Comparison of ENCODE assay signal across 1 cellular context in the genomic region with DNA sequence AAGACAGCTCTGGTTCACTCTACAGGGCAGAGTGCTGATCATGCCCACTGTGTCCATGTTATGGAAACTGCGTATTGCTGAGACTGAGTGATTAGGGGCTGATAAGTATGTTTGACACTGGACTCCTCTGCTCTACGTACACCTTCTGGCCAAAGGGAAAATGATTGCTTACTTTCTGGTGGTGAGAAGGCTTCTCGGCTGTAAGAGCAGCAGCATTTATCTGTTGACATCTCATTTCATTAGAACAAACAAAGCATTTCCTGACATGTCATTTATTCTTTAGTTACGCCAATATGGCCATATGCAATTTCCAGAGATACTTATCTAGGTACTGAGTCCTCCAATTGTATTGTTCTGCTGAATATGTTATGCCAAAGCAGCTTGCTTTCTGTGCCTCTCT.
TF ChIP-seq lines count a peak whose summit lies in the region.

No MANE protein-coding gene starts in this region.

TF ChIP-seq in HepG2, 621 proteins besides CTCF, POLR2A, EP300 and RAD21 (continued from another document and continues in another):
- TF ChIP-seq, protein P1, sequence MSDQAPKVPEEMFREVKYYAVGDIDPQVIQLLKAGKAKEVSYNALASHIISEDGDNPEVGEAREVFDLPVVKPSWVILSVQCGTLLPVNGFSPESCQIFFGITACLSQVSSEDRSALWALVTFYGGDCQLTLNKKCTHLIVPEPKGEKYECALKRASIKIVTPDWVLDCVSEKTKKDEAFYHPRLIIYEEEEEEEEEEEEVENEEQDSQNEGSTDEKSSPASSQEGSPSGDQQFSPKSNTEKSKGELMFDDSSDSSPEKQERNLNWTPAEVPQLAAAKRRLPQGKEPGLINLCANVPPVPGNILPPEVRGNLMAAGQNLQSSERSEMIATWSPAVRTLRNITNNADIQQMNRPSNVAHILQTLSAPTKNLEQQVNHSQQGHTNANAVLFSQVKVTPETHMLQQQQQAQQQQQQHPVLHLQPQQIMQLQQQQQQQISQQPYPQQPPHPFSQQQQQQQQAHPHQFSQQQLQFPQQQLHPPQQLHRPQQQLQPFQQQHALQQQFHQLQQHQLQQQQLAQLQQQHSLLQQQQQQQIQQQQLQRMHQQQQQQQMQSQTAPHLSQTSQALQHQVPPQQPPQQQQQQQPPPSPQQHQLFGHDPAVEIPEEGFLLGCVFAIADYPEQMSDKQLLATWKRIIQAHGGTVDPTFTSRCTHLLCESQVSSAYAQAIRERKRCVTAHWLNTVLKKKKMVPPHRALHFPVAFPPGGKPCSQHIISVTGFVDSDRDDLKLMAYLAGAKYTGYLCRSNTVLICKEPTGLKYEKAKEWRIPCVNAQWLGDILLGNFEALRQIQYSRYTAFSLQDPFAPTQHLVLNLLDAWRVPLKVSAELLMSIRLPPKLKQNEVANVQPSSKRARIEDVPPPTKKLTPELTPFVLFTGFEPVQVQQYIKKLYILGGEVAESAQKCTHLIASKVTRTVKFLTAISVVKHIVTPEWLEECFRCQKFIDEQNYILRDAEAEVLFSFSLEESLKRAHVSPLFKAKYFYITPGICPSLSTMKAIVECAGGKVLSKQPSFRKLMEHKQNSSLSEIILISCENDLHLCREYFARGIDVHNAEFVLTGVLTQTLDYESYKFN (CRISPR knock-in tag; conservative IDR thresholded peaks at IDR 0.05), result peak; percentile 52
- TF ChIP-seq, protein P2, sequence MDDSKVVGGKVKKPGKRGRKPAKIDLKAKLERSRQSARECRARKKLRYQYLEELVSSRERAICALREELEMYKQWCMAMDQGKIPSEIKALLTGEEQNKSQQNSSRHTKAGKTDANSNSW (CRISPR knock-in tag; IDR thresholded peaks at IDR 0.05; ENCODE audit: borderline replicate concordance), result no peak
- TF ChIP-seq HMG20A (CRISPR knock-in tag; IDR thresholded peaks at IDR 0.05; ENCODE audit: borderline replicate concordance) (peak; percentile 43; the same call in 1 of the 2 replicates), ZNF878 (CRISPR knock-in tag; IDR thresholded peaks at IDR 0.05) (no peak), YEATS2 (CRISPR knock-in tag; IDR thresholded peaks at IDR 0.05; ENCODE audit: borderline replicate concordance) (no peak), ZNF446 (CRISPR knock-in tag; IDR thresholded peaks at IDR 0.05) (no peak), ZSCAN31 (CRISPR knock-in tag; IDR thresholded peaks at IDR 0.05; ENCODE audit: low read depth) (no peak), NRL (CRISPR knock-in tag; IDR thresholded peaks at IDR 0.05; ENCODE audit: borderline replicate concordance) (no peak), ZMYM4 (CRISPR knock-in tag; IDR thresholded peaks at IDR 0.05) (0 out of 2 replicates have a peak, but pooled peaks have one; percentile 3), EZH2 (conservative IDR thresholded peaks at IDR 0.05; ENCODE audit: low read depth, low read length) (no peak), SMAD3 (CRISPR knock-in tag; IDR thresholded peaks at IDR 0.05) (no peak), NFE2L1 (CRISPR knock-in tag; IDR thresholded peaks at IDR 0.05; ENCODE audit: borderline replicate concordance) (no peak), MTA3 (CRISPR knock-in tag; IDR thresholded peaks at IDR 0.05) (no peak), ZBTB1 (CRISPR knock-in tag; IDR thresholded peaks at IDR 0.05; ENCODE audit: borderline replicate concordance) (no peak), ZNF781 (CRISPR knock-in tag; IDR thresholded peaks at IDR 0.05; ENCODE audit: borderline replicate concordance, not compliant biosample characterization) (no peak), FOXA1 (IDR thresholded peaks at IDR 0.05) (no peak), FOXA1 (CRISPR knock-in tag; IDR thresholded peaks at IDR 0.05) (peak; percentile 45; the same call in 1 of the 2 replicates), SMARCE1 (IDR thresholded peaks at IDR 0.05; ENCODE audit: borderline replicate concordance) (no peak), ERF (CRISPR knock-in tag; IDR thresholded peaks at IDR 0.05) (no peak), KDM5B (CRISPR knock-in tag; IDR thresholded peaks at IDR 0.05; ENCODE audit: borderline replicate concordance) (no peak), ZNF891 (CRISPR knock-in tag; IDR thresholded peaks at IDR 0.05) (no peak), RARA (CRISPR knock-in tag; IDR thresholded peaks at IDR 0.05) (0 out of 2 replicates have a peak, but pooled peaks have one; percentile 34), HNRNPUL1 (IDR thresholded peaks at IDR 0.05; ENCODE audit: low read depth, low read length) (no peak), ZNF230 (CRISPR knock-in tag; IDR thresholded peaks at IDR 0.05) (no peak), EHMT2 (IDR thresholded peaks at IDR 0.05; ENCODE audit: borderline replicate concordance, low read depth, low read length) (no peak), ZNF589 (CRISPR knock-in tag; conservative IDR thresholded peaks at IDR 0.05) (no peak), ZNF83 (CRISPR knock-in tag; IDR thresholded peaks at IDR 0.05; ENCODE audit: borderline replicate concordance) (no peak)
- TF ChIP-seq, protein P3, sequence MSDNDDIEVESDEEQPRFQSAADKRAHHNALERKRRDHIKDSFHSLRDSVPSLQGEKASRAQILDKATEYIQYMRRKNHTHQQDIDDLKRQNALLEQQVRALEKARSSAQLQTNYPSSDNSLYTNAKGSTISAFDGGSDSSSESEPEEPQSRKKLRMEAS (IDR thresholded peaks at IDR 0.05), result no peak
- TF ChIP-seq, protein P4, sequence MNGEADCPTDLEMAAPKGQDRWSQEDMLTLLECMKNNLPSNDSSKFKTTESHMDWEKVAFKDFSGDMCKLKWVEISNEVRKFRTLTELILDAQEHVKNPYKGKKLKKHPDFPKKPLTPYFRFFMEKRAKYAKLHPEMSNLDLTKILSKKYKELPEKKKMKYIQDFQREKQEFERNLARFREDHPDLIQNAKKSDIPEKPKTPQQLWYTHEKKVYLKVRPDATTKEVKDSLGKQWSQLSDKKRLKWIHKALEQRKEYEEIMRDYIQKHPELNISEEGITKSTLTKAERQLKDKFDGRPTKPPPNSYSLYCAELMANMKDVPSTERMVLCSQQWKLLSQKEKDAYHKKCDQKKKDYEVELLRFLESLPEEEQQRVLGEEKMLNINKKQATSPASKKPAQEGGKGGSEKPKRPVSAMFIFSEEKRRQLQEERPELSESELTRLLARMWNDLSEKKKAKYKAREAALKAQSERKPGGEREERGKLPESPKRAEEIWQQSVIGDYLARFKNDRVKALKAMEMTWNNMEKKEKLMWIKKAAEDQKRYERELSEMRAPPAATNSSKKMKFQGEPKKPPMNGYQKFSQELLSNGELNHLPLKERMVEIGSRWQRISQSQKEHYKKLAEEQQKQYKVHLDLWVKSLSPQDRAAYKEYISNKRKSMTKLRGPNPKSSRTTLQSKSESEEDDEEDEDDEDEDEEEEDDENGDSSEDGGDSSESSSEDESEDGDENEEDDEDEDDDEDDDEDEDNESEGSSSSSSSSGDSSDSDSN (CRISPR knock-in tag; IDR thresholded peaks at IDR 0.05), result no peak
- TF ChIP-seq, protein P5, sequence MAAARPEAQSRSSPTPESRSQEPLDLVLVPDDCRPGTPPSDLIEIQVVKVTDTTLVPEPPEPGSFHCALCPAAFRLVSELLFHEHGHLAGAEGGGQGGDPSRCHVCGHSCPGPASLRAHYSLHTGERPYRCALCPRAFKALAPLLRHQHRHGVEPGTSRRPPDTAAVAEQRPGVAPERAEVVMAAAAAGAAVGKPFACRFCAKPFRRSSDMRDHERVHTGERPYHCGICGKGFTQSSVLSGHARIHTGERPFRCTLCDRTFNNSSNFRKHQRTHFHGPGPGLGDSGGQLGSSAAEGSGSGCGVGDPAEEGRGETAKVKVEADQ (CRISPR knock-in tag; IDR thresholded peaks at IDR 0.05; ENCODE audit: borderline replicate concordance), result no peak
- TF ChIP-seq, protein P6, sequence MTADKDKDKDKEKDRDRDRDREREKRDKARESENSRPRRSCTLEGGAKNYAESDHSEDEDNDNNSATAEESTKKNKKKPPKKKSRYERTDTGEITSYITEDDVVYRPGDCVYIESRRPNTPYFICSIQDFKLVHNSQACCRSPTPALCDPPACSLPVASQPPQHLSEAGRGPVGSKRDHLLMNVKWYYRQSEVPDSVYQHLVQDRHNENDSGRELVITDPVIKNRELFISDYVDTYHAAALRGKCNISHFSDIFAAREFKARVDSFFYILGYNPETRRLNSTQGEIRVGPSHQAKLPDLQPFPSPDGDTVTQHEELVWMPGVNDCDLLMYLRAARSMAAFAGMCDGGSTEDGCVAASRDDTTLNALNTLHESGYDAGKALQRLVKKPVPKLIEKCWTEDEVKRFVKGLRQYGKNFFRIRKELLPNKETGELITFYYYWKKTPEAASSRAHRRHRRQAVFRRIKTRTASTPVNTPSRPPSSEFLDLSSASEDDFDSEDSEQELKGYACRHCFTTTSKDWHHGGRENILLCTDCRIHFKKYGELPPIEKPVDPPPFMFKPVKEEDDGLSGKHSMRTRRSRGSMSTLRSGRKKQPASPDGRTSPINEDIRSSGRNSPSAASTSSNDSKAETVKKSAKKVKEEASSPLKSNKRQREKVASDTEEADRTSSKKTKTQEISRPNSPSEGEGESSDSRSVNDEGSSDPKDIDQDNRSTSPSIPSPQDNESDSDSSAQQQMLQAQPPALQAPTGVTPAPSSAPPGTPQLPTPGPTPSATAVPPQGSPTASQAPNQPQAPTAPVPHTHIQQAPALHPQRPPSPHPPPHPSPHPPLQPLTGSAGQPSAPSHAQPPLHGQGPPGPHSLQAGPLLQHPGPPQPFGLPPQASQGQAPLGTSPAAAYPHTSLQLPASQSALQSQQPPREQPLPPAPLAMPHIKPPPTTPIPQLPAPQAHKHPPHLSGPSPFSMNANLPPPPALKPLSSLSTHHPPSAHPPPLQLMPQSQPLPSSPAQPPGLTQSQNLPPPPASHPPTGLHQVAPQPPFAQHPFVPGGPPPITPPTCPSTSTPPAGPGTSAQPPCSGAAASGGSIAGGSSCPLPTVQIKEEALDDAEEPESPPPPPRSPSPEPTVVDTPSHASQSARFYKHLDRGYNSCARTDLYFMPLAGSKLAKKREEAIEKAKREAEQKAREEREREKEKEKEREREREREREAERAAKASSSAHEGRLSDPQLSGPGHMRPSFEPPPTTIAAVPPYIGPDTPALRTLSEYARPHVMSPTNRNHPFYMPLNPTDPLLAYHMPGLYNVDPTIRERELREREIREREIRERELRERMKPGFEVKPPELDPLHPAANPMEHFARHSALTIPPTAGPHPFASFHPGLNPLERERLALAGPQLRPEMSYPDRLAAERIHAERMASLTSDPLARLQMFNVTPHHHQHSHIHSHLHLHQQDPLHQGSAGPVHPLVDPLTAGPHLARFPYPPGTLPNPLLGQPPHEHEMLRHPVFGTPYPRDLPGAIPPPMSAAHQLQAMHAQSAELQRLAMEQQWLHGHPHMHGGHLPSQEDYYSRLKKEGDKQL (CRISPR knock-in tag; IDR thresholded peaks at IDR 0.05; ENCODE audit: low read depth), result 0 out of 2 replicates have a peak, but pooled peaks have one; percentile 47
- TF ChIP-seq, protein P7, sequence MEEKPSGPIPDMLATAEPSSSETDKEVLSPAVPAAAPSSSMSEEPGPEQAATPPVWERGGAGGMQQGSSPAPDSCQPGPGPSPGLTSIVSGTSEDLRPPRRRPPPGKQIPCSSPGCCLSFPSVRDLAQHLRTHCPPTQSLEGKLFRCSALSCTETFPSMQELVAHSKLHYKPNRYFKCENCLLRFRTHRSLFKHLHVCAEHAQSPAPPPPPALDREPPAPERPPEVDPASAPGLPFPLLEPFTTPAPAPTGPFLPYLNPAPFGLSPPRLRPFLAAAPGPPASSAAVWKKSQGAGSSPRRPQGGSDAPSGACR (CRISPR knock-in tag; IDR thresholded peaks at IDR 0.05), result no peak
- TF ChIP-seq, protein P8, sequence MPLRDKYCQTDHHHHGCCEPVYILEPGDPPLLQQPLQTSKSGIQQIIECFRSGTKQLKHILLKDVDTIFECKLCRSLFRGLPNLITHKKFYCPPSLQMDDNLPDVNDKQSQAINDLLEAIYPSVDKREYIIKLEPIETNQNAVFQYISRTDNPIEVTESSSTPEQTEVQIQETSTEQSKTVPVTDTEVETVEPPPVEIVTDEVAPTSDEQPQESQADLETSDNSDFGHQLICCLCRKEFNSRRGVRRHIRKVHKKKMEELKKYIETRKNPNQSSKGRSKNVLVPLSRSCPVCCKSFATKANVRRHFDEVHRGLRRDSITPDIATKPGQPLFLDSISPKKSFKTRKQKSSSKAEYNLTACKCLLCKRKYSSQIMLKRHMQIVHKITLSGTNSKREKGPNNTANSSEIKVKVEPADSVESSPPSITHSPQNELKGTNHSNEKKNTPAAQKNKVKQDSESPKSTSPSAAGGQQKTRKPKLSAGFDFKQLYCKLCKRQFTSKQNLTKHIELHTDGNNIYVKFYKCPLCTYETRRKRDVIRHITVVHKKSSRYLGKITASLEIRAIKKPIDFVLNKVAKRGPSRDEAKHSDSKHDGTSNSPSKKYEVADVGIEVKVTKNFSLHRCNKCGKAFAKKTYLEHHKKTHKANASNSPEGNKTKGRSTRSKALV (CRISPR knock-in tag; IDR thresholded peaks at IDR 0.05), result no peak
- TF ChIP-seq, protein P9, sequence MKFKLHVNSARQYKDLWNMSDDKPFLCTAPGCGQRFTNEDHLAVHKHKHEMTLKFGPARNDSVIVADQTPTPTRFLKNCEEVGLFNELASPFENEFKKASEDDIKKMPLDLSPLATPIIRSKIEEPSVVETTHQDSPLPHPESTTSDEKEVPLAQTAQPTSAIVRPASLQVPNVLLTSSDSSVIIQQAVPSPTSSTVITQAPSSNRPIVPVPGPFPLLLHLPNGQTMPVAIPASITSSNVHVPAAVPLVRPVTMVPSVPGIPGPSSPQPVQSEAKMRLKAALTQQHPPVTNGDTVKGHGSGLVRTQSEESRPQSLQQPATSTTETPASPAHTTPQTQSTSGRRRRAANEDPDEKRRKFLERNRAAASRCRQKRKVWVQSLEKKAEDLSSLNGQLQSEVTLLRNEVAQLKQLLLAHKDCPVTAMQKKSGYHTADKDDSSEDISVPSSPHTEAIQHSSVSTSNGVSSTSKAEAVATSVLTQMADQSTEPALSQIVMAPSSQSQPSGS (CRISPR knock-in tag; IDR thresholded peaks at IDR 0.05), result no peak
- TF ChIP-seq, protein P10, sequence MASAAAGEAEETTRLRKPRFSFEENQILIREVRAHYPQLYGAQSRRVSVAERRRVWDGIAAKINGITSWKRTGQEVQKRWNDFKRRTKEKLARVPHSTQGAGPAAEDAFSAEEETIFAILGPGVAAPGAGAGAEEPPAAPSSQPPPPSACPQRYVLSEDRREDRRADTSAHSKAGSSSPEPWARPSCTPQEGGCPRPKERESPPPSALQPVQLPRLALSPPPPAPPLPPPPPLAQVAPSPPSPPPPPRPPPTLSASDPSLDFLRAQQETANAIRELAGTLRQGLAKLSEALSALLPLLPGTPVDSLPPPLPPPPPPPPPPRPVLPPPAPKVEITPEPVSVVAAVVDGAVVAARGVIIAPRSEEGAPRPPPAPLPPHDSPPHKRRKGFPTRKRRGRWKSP (CRISPR knock-in tag; IDR thresholded peaks at IDR 0.05), result no peak
